ENCODE assay signal across 27 cellular contexts in the genomic region with DNA sequence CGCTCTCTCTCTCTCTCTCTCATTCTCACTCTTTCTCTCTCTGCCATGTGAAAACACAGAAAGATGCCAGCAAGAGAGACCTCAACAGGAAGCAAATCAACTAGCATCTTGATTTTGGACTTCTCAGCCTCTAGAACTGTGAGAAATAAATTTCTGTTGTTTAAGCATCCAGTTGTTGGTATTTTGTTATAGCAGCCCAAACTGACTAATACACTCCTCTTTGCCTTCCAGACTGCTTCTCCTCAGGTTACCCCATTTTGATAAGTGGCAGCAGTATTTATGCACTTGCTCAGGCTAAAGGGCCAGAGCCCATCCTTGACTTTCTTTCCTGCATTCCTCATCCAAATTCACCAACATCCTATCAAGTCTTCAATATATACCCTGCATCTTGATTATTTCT.
"Had no signal": no experiment of that assay in that cellular context is flagged by ENCODE, and none has a peak within 500 bp of the region (broad histone marks: within the 10 kb centered on the region; RNA-seq: fewer than 3 reads in every experiment).

No MANE protein-coding gene starts in this region.

- H3K4me3 ChIP-seq: stomach, suprapubic skin, testis, thoracic aorta, thyroid gland, tibial artery, tibial nerve, transverse colon, upper lobe of left lung, upper lobe of right lung, uterus, vagina had no signal

- FAIRE-seq: urothelium cell line had no signal

- H3K9me3 ChIP-seq: suprapubic skin, testis, thoracic aorta, thyroid gland, tibial artery, tibial nerve, transverse colon, upper lobe of left lung, upper lobe of right lung, uterus, vagina had no signal

- ATAC-seq: stimulated activated effector memory CD8-positive, alpha-beta T cell treated with anti-CD3 and anti-CD28 coated beads, Interleukin-12 subunit alpha, Interleukin-12 subunit beta, amount 100 ng/mL, for 72 hours; stimulated activated memory B cell treated with anti-CD40 and anti-IgM and Interleukin-4, amounts not matched to agents 10 μg/mL and 1 μg/mL and 100 μg/mL, for 72 hours; stimulated activated naive B cell treated with anti-CD40 and anti-IgM and Interleukin-4, amounts not matched to agents 10 μg/mL and 1 μg/mL and 100 μg/mL, for 72 hours; stimulated activated naive CD8-positive, alpha-beta T cell treated with anti-CD3 and anti-CD28 coated beads, Interleukin-15, amount 100 ng/mL, for 72 hours; stimulated activated naive CD8-positive, alpha-beta T cell treated with anti-CD3 and anti-CD28 coated beads, Interleukin-15, Interleukin-2, amounts not matched to agents 100 U/mL and 50 U/mL, for 24 hours; upper lobe of right lung had no signal

- H3K27ac ChIP-seq: stomach, suprapubic skin, testis, thoracic aorta, thyroid gland, tibial artery, tibial nerve, transverse colon, upper lobe of left lung, upper lobe of right lung, uterus, vagina had no signal

- H3K27me3 ChIP-seq: stomach, suprapubic skin, testis, thyroid gland, tibial artery, tibial nerve, transverse colon, upper lobe of left lung, upper lobe of right lung, uterus, vagina had no signal

- DNase-seq: stimulated activated CD4-positive, alpha-beta T cell treated with anti-CD3 and anti-CD28 coated beads, Interleukin-2, amount 100 ng/mL, for 48 hours; stimulated activated CD4-positive, alpha-beta T cell treated with anti-CD3 and anti-CD28 coated beads, Interleukin-4, amount 100 ng/mL, for 1 hour; stimulated activated CD4-positive, alpha-beta T cell treated with anti-CD3 and anti-CD28 coated beads, Interleukin-4, amount 100 ng/mL, for 24 hours; stimulated activated CD4-positive, alpha-beta T cell treated with anti-CD3 and anti-CD28 coated beads, Interleukin-4, amount 100 ng/mL, for 4 hours; stimulated activated CD8-positive, alpha-beta memory T cell treated with anti-CD3 and anti-CD28 coated beads, Interleukin-4, amount 100 ng/mL, for 48 hours; stimulated activated naive B cell treated with anti-CD40 and anti-IgM and Interleukin-4, amounts not matched to agents 10 μg/mL and 1 μg/mL and 100 μg/mL, for 72 hours; stimulated activated naive CD4-positive, alpha-beta T cell; stimulated activated naive CD4-positive, alpha-beta T cell treated with Interleukin-2 at 50 U/mL for 16 hours; stimulated activated naive CD8-positive, alpha-beta T cell treated with anti-CD3 and anti-CD28 coated beads, Interleukin-15, amount 100 ng/mL, for 72 hours; stimulated activated naive CD8-positive, alpha-beta T cell treated with anti-CD3 and anti-CD28 coated beads, Interleukin-15, Interleukin-2, amounts not matched to agents 100 U/mL and 50 U/mL, for 24 hours; stomach; substantia nigra; testis; thyroid gland; tibial artery; transverse colon; trophoblast cell; upper lobe of left lung; upper lobe of right lung; uterus had no signal

- H3K36me3 ChIP-seq: stomach, suprapubic skin, thoracic aorta, thyroid gland, tibial artery, tibial nerve, transverse colon, upper lobe of left lung, upper lobe of right lung, uterus, vagina had no signal

- H3K4me1 ChIP-seq: stomach, suprapubic skin, testis, thyroid gland, tibial artery, tibial nerve, transverse colon, upper lobe of left lung, upper lobe of right lung, uterus, vagina had no signal
